In genomic region chr2:9555338-9556120, GRCh38 we compare ENCODE assay signal across 1 cellular context.
A peak's percentile ranks its signal among the peaks of the same experiment; 100 is the strongest.
TF ChIP-seq lines count a peak whose summit lies in the region.

Gene ADAM17 (minus strand): TSS chr2:9555830. CDS start chr2:9555605, 225 bp downstream.

TF ChIP-seq in K562, 482 proteins besides CTCF, POLR2A, EP300 and RAD21 (continued from another document and continues in another):
- TF ChIP-seq REST (CRISPR knock-in tag; IDR thresholded peaks at IDR 0.05; ENCODE audit: low read depth): 0 out of 2 replicates have a peak, but pooled peaks have one; percentile 50
- peak; percentile 82 to 95 for TF ChIP-seq E2F6 (IDR thresholded peaks at IDR 0.05; ENCODE audit: borderline replicate concordance in 1 of 2, extremely low read depth in 1 of 2, insufficient read depth in 1 of 2, insufficient read length in 1 of 2, low read depth in 1 of 2, low read length in 1 of 2, poor library complexity in 1 of 2, severe bottlenecking in 1 of 2)
- no peak for TF ChIP-seq MYBL2 (IDR thresholded peaks at IDR 0.05; ENCODE audit: low read depth)
- TF ChIP-seq MYBL2 (CRISPR knock-in tag; IDR thresholded peaks at IDR 0.05; ENCODE audit: borderline replicate concordance): no peak
- peak; percentile 1; the same call in 1 of the 2 replicates for TF ChIP-seq ZNF263 (CRISPR knock-in tag; IDR thresholded peaks at IDR 0.05; ENCODE audit: borderline replicate concordance)
- TF ChIP-seq NCOA1 (IDR thresholded peaks at IDR 0.05; ENCODE audit: low read depth): 0 out of 2 replicates have a peak, but pooled peaks have one; percentile 28
- TF ChIP-seq ZBTB17 (CRISPR knock-in tag; IDR thresholded peaks at IDR 0.05): 0 out of 2 replicates have a peak, but pooled peaks have one; percentile 34
- TF ChIP-seq WHSC1 (IDR thresholded peaks at IDR 0.05; ENCODE audit: low read length): no peak
- no peak for TF ChIP-seq BRF1 (IDR thresholded peaks at IDR 0.05; ENCODE audit: borderline replicate concordance, extremely low read depth, insufficient read length)
- TF ChIP-seq KLF1 (tag; IDR thresholded peaks at IDR 0.05): peak; percentile 87
- TF ChIP-seq GABPB1 (CRISPR knock-in tag; IDR thresholded peaks at IDR 0.05): peak; percentile 87
- TF ChIP-seq OTX1 (CRISPR knock-in tag; IDR thresholded peaks at IDR 0.05): 0 out of 2 replicates have a peak, but pooled peaks have one; percentile 5
- TF ChIP-seq ZNF133 (CRISPR knock-in tag; IDR thresholded peaks at IDR 0.05): no peak
- TF ChIP-seq CREM (IDR thresholded peaks at IDR 0.05; ENCODE audit: low read depth): peak; percentile 85
- TF ChIP-seq ZNF696 (CRISPR knock-in tag; conservative IDR thresholded peaks at IDR 0.05): no peak
- TF ChIP-seq MYC (IDR thresholded peaks at IDR 0.05; ENCODE audit: low read depth, low read length): peak; percentile 66; the same call in 1 of the 2 replicates
- peak; percentile 80; the same call in 1 of the 2 replicates for TF ChIP-seq MYC (CRISPR knock-in tag; IDR thresholded peaks at IDR 0.05; ENCODE audit: borderline replicate concordance, low read depth)
- peak; percentile 46; the same call in 1 of the 2 replicates for TF ChIP-seq ZNF668 (CRISPR knock-in tag; IDR thresholded peaks at IDR 0.05)
- no peak for TF ChIP-seq POLR3A (IDR thresholded peaks at IDR 0.05; ENCODE audit: borderline replicate concordance, extremely low read depth, insufficient read depth, insufficient read length)
- TF ChIP-seq NR3C1 (CRISPR knock-in tag; IDR thresholded peaks at IDR 0.05): peak; percentile 46; the same call in 1 of the 2 replicates
- peak; percentile 45 to 47; a peak in 2 of 4 replicates for TF ChIP-seq TRIM24 (IDR thresholded peaks at IDR 0.05)
- TF ChIP-seq GMEB1 (CRISPR knock-in tag; IDR thresholded peaks at IDR 0.05): peak; percentile 94
- TF ChIP-seq ZNF197 (CRISPR knock-in tag; IDR thresholded peaks at IDR 0.05; ENCODE audit: low read depth): no peak
- no peak for TF ChIP-seq EWSR1 (IDR thresholded peaks at IDR 0.05; ENCODE audit: borderline replicate concordance, low read depth, partially characterized antibody)
- TF ChIP-seq, protein P1, sequence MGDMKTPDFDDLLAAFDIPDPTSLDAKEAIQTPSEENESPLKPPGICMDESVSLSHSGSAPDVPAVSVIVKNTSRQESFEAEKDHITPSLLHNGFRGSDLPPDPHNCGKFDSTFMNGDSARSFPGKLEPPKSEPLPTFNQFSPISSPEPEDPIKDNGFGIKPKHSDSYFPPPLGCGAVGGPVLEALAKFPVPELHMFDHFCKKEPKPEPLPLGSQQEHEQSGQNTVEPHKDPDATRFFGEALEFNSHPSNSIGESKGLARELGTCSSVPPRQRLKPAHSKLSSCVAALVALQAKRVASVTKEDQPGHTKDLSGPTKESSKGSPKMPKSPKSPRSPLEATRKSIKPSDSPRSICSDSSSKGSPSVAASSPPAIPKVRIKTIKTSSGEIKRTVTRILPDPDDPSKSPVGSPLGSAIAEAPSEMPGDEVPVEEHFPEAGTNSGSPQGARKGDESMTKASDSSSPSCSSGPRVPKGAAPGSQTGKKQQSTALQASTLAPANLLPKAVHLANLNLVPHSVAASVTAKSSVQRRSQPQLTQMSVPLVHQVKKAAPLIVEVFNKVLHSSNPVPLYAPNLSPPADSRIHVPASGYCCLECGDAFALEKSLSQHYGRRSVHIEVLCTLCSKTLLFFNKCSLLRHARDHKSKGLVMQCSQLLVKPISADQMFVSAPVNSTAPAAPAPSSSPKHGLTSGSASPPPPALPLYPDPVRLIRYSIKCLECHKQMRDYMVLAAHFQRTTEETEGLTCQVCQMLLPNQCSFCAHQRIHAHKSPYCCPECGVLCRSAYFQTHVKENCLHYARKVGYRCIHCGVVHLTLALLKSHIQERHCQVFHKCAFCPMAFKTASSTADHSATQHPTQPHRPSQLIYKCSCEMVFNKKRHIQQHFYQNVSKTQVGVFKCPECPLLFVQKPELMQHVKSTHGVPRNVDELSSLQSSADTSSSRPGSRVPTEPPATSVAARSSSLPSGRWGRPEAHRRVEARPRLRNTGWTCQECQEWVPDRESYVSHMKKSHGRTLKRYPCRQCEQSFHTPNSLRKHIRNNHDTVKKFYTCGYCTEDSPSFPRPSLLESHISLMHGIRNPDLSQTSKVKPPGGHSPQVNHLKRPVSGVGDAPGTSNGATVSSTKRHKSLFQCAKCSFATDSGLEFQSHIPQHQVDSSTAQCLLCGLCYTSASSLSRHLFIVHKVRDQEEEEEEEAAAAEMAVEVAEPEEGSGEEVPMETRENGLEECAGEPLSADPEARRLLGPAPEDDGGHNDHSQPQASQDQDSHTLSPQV (IDR thresholded peaks at IDR 0.05): peak; percentile 87
- TF ChIP-seq IFI16 (CRISPR knock-in tag; IDR thresholded peaks at IDR 0.05): no peak
- TF ChIP-seq E2F1 (CRISPR knock-in tag; IDR thresholded peaks at IDR 0.05): peak; percentile 51; the same call in 1 of the 2 replicates
- peak; percentile 91 for TF ChIP-seq ELF1 (tag; IDR thresholded peaks at IDR 0.05)
- 0 out of 2 replicates have a peak, but pooled peaks have one; percentile 3 for TF ChIP-seq NFE2 (IDR thresholded peaks at IDR 0.05; ENCODE audit: low read depth)
- 0 out of 2 replicates have a peak, but pooled peaks have one; percentile 61 for TF ChIP-seq GTF2E2 (tag; IDR thresholded peaks at IDR 0.05)
- TF ChIP-seq RFX7 (CRISPR knock-in tag; IDR thresholded peaks at IDR 0.05): no peak
- peak; percentile 31; the same call in 1 of the 2 replicates for TF ChIP-seq TRIM28 (IDR thresholded peaks at IDR 0.05)
- no peak for TF ChIP-seq ID3 (CRISPR knock-in tag; IDR thresholded peaks at IDR 0.05)
- peak; percentile 58; the same call in 1 of the 2 replicates for TF ChIP-seq ID3 (tag; IDR thresholded peaks at IDR 0.05)
- peak; percentile 84; the same call in 1 of the 2 replicates for TF ChIP-seq CBX1 (IDR thresholded peaks at IDR 0.05; ENCODE audit: low read depth)
- 0 out of 2 replicates have a peak, but pooled peaks have one; percentile 19 for TF ChIP-seq DIDO1 (tag; IDR thresholded peaks at IDR 0.05; ENCODE audit: low read depth)
- TF ChIP-seq ZNF589 (CRISPR knock-in tag; IDR thresholded peaks at IDR 0.05; ENCODE audit: low read depth): no peak
- 0 out of 2 replicates have a peak, but pooled peaks have one; percentile 26 for TF ChIP-seq ZNF609 (CRISPR knock-in tag; IDR thresholded peaks at IDR 0.05; ENCODE audit: borderline replicate concordance)
- TF ChIP-seq ZNF175 (CRISPR knock-in tag; IDR thresholded peaks at IDR 0.05; ENCODE audit: low read depth): peak; percentile 52; the same call in 1 of the 2 replicates
- TF ChIP-seq, protein P2, sequence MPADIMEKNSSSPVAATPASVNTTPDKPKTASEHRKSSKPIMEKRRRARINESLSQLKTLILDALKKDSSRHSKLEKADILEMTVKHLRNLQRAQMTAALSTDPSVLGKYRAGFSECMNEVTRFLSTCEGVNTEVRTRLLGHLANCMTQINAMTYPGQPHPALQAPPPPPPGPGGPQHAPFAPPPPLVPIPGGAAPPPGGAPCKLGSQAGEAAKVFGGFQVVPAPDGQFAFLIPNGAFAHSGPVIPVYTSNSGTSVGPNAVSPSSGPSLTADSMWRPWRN (IDR thresholded peaks at IDR 0.05; ENCODE audit: low read depth): no peak
- TF ChIP-seq TEAD1 (CRISPR knock-in tag; IDR thresholded peaks at IDR 0.05): peak in 1 of 2 experiments; percentile 62; a peak in 1 of 4 replicates
- TF ChIP-seq CREB1 (IDR thresholded peaks at IDR 0.05): peak; percentile 82
- peak; percentile 69 for TF ChIP-seq CREB1 (CRISPR knock-in tag; IDR thresholded peaks at IDR 0.05)
- TF ChIP-seq ZFP36 (IDR thresholded peaks at IDR 0.05; ENCODE audit: low read depth, low read length, partially characterized antibody): peak; percentile 36
- peak; percentile 68 for TF ChIP-seq MAX (CRISPR knock-in tag; IDR thresholded peaks at IDR 0.05)
- TF ChIP-seq BHLHE40 (IDR thresholded peaks at IDR 0.05; ENCODE audit: low read length): peak; percentile 28; the same call in 1 of the 2 replicates
- TF ChIP-seq RBM39 (optimal IDR thresholded peaks at IDR 0.05; ENCODE audit: low read depth, low read length): no peak
- TF ChIP-seq ZNF57 (CRISPR knock-in tag; IDR thresholded peaks at IDR 0.05): no peak
- peak; percentile 59 for TF ChIP-seq SOX6 (IDR thresholded peaks at IDR 0.05)
